1 cellular context compared by ENCODE assay signal in the genomic region with DNA sequence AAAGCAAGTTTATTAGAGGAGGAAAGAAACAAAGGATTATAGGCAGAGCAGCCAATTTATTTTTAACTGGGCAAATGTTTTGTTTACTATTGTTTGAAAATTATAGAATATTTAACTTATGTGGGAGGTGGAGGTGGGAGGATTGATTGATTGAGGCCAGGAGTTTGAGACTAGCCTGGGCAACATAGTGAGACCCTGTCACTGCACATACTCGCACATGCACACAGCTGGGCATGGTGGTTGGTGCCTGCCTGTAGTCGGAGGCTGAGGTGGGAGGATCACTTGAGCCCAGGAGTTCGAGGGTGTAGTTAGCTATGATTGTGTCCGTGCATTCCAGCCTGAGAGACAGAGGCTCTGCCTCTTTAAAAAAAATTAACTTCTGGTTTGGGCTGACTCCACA.
TF ChIP-seq lines count a peak whose summit lies in the region.

No MANE protein-coding gene starts in this region.

TF ChIP-seq in HepG2, 621 proteins besides CTCF, POLR2A, EP300 and RAD21:
- TF ChIP-seq ZNF121 (CRISPR knock-in tag; IDR thresholded peaks at IDR 0.05) (peak; percentile 74), ZNF605 (CRISPR knock-in tag; IDR thresholded peaks at IDR 0.05) (no peak), ZNF770 (CRISPR knock-in tag; IDR thresholded peaks at IDR 0.05) (peak; percentile 29; the same call in 1 of the 2 replicates)
